9 cellular contexts compared by ENCODE assay signal in genomic region chr9:72871685-72872084, GRCh38.
A peak's percentile ranks its signal among the peaks of the same experiment; 100 is the strongest.
DNase-seq lines count a peak whose midpoint lies in the region; ATAC-seq and TF ChIP-seq lines count a peak whose summit lies in the region.
"Had no signal": no experiment of that assay in that cellular context is flagged by ENCODE, and none has a peak within 500 bp of the region (broad histone marks: within the 10 kb centered on the region; RNA-seq: fewer than 3 reads in every experiment).

No MANE protein-coding gene starts in this region.

- H3K23ac ChIP-seq in H9 (ENCODE audit: insufficient read length, low read depth, low read length) = no peak overlapping the region

- H4K5ac ChIP-seq in H9 (ENCODE audit: insufficient read length, low read depth, low read length) = no peak overlapping the region

- peak; percentile 76 for TF ChIP-seq CTCF in H9 (conservative IDR thresholded peaks at IDR 0.05)
- TF ChIP-seq CTCF in ascending aorta (IDR thresholded peaks at IDR 0.05) = peak in 2 of 3 experiments; percentile 6 to 30

- no peak overlapping the region for H2BK12ac ChIP-seq in H9 (ENCODE audit: insufficient read length, low read depth, low read length)

- no peaks in the 10 kb centered on the region for H3K79me1 ChIP-seq in H9 (ENCODE audit: insufficient read depth, low read depth, low read length, poor library complexity, severe bottlenecking)

- no peak overlapping the region for H2BK5ac ChIP-seq in H9 (ENCODE audit: insufficient read length, low read length)

- peaks cover 5 to 13% of the 10 kb centered on the region in 2 experiments for H3K4me1 Mint-ChIP-seq in H9

- H4K91ac ChIP-seq in H9 (ENCODE audit: insufficient read length, low read depth, low read length) = no peak overlapping the region

- no peak overlapping the region for H3K9ac ChIP-seq in H9 (ENCODE audit: extremely low read depth, insufficient read length, low read length)

- H3K27ac ChIP-seq in H9 (ENCODE audit: insufficient read length, low read depth, low read length) = no peak overlapping the region
- H3K27ac ChIP-seq in ascending aorta = no peak overlapping the region

- no peak overlapping the region for H3K4me2 ChIP-seq in H9 (ENCODE audit: insufficient read depth, insufficient read length, low read length)

- no peak overlapping the region for H3K4ac ChIP-seq in H9 (ENCODE audit: low read depth, low read length)

- H3K27me3 ChIP-seq in H9 (ENCODE audit: insufficient read depth, low read length) = no peaks in the 10 kb centered on the region
- no peaks in the 10 kb centered on the region for H3K27me3 ChIP-seq in ascending aorta

- no peak overlapping the region for H2BK20ac ChIP-seq in H9 (ENCODE audit: low read depth, low read length, poor library complexity, severe bottlenecking)

- H2BK15ac ChIP-seq in H9 (ENCODE audit: low read depth, low read length) = no peak overlapping the region

- H2AK5ac ChIP-seq in H9 (ENCODE audit: insufficient read length, low read length) = no peak overlapping the region

- H3K36me3 ChIP-seq in ascending aorta = no peaks in the 10 kb centered on the region

- no peaks in the 10 kb centered on the region for H3K79me2 ChIP-seq in H9 (ENCODE audit: insufficient read depth, low read length)

- H3K9me3 ChIP-seq in H9 (ENCODE audit: control insufficient read depth, low read depth, low read length) = no peaks in the 10 kb centered on the region
- H3K9me3 ChIP-seq in ascending aorta = no peaks in the 10 kb centered on the region

- H3K4me1 ChIP-seq in H9 (ENCODE audit: insufficient read depth, low read length) (no peaks in the 10 kb centered on the region), ascending aorta (peaks cover 3 to 29% of the 10 kb centered on the region in 2 donors)

- H3K14ac ChIP-seq in H9 (ENCODE audit: insufficient read depth, low read length) = no peak overlapping the region

- no peak overlapping the region for H3K4me3 Mint-ChIP-seq in H9

- H4K8ac ChIP-seq in H9 (replicated peaks; ENCODE audit: insufficient read length, low read depth, low read length) = no peak overlapping the region

- peaks cover 0 to 9% (median 0%) of the 10 kb centered on the region in 3 experiments; a peak in 2 of 7 replicates for H3K36me3 Mint-ChIP-seq in H9 (ENCODE audit: insufficient read depth in 1 of 3, low read depth in 3 of 3)

- H3K27ac Mint-ChIP-seq in H9 = no peak overlapping the region

- no peaks in the 10 kb centered on the region for H3K23me2 ChIP-seq in H9 (ENCODE audit: insufficient read length, low read depth, low read length, poor library complexity, severe bottlenecking)

- intact Hi-C loops in ascending aorta (cut with DNase I) = loop anchor here (5.0 kb wide), 1 partner anchor 211 kb away; no protein-coding TSS in a partner anchor

- ATAC-seq in GM18861 (IDR thresholded peaks at IDR 0.05; ENCODE audit: unreplicated experiment) = no peak

- DNase-seq in A172 (ENCODE audit: low spot score) = peak; percentile 6
- DNase-seq in H9 = no peak
- DNase-seq in ascending aorta (ENCODE audit: low spot score in 2 of 2) = no peak
- DNase-seq in kidney tubule cell (ENCODE audit: low spot score) = peak; percentile 41
- no peak for DNase-seq in NCI-H774 (lab: John Stamatoyannopoulos, UW)
- no peak for DNase-seq in NCI-H146 (lab: John Stamatoyannopoulos, UW)
- DNase-seq in activated CD4-positive, alpha-beta T cell treated with anti-CD3 and anti-CD28 coated beads for 1 hour = no peak
- DNase-seq: activated CD8-positive, alpha-beta memory T cell treated with anti-CD3 and anti-CD28 coated beads for 24 hours had no signal

- no peaks in the 10 kb centered on the region for H3K27me3 Mint-ChIP-seq in H9 (ENCODE audit: low read depth)

- no peaks in the 10 kb centered on the region for H4K20me1 ChIP-seq in H9 (ENCODE audit: control insufficient read depth, insufficient read depth, insufficient read length)

- H2AFZ ChIP-seq in H9 (ENCODE audit: low read length) = no peak overlapping the region

- peaks cover 5 to 7% of the 10 kb centered on the region in 2 experiments; a peak in 2 of 5 replicates for H3K9me3 Mint-ChIP-seq in H9

- H3K56ac ChIP-seq in H9 (ENCODE audit: insufficient read length, low read depth, low read length) = no peak overlapping the region

- WGBS in H9 (ENCODE audit: extremely low coverage, insufficient read length, low lambda C conversion rate) = no CpG with 5 or more reads among the region's 3 CpGs

- no peak overlapping the region for H3T11ph ChIP-seq in H9 (ENCODE audit: low read length)

- H3K18ac ChIP-seq in H9 (ENCODE audit: insufficient read length, low read depth, low read length) = no peak overlapping the region

- H3K4me3 ChIP-seq in ascending aorta = no peak overlapping the region

- H2BK120ac ChIP-seq in H9 (ENCODE audit: low read depth, low read length, poor library complexity, severe bottlenecking) = no peak overlapping the region

Comparison
In these comparisons a context has a peak if more than half of its experiments do, and no peak if none do; other contexts are left out.
1. DNase-seq: peak in A172 (single experiment) and kidney tubule cell (single experiment); none in H9 (single experiment), ascending aorta (0 of 2), NCI-H774 (single experiment), NCI-H146 (single experiment) and activated CD4-positive, alpha-beta T cell treated with anti-CD3 and anti-CD28 coated beads for 1 hour (single experiment).